1 cellular context compared by ENCODE assay signal in genomic region chr13:50130686-50131051, GRCh38.
TF ChIP-seq lines count a peak whose summit lies in the region.

No MANE protein-coding gene starts in this region.

TF ChIP-seq in HepG2, 621 proteins besides CTCF, POLR2A, EP300 and RAD21 (continued from another document):
- TF ChIP-seq AGO2 (optimal IDR thresholded peaks at IDR 0.05; ENCODE audit: low read depth, low read length) (no peak), PATZ1 (CRISPR knock-in tag; IDR thresholded peaks at IDR 0.05) (no peak), ZNF687 (CRISPR knock-in tag; IDR thresholded peaks at IDR 0.05) (peak; percentile 52), ZNF777 (CRISPR knock-in tag; IDR thresholded peaks at IDR 0.05) (peak; percentile 52; the same call in 1 of the 2 replicates), ZFX (CRISPR knock-in tag; IDR thresholded peaks at IDR 0.05; ENCODE audit: low read depth) (peak; percentile 33; the same call in 1 of the 2 replicates), ZNF816 (CRISPR knock-in tag; IDR thresholded peaks at IDR 0.05; ENCODE audit: borderline replicate concordance) (0 out of 2 replicates have a peak, but pooled peaks have one; percentile 55), FOSL2 (CRISPR knock-in tag; IDR thresholded peaks at IDR 0.05) (no peak), ZNF142 (CRISPR knock-in tag; IDR thresholded peaks at IDR 0.05) (peak; percentile 37; the same call in 1 of the 2 replicates), ZNF629 (CRISPR knock-in tag; conservative IDR thresholded peaks at IDR 0.05) (0 out of 2 replicates have a peak, but pooled peaks have one; percentile 64), HNRNPLL (IDR thresholded peaks at IDR 0.05; ENCODE audit: low read depth, low read length, poor library complexity, severe bottlenecking) (peak; percentile 58)
TF ChIP-seq in HepG2: peak in this region for 16.
